ENCODE assay signal across 30 cellular contexts in the genomic region with DNA sequence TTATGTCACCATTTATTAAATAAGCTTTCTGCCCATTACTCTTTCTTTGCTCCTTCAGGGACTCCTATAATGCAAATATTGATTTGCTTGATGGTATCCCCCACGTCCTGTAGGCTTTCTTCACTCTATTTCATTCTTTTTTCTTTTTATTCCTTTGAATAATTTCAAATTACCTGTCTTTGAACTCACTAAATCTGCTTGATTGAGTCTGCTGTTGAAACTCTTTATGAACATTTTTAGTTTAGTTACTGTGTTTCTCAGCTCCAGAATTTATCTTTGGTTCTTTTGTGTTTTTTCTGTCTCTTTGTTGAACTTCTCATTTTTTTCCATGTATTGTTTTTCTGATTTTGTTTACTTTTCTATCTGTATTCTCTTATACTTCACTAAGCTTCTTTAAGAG.
DNase-seq lines count a peak whose midpoint lies in the region; ATAC-seq, FAIRE-seq and TF ChIP-seq lines count a peak whose summit lies in the region.
"Had no signal": no experiment of that assay in that cellular context is flagged by ENCODE, and none has a peak within 500 bp of the region (broad histone marks: within the 10 kb centered on the region; RNA-seq: fewer than 3 reads in every experiment).

No MANE protein-coding gene starts in this region.

- no peak overlapping the region for H3K27ac ChIP-seq in HEK293 (ENCODE audit: extremely low read depth, low read depth, low read length)
- no peak overlapping the region for H3K27ac ChIP-seq in K562 (ENCODE audit: extremely low read depth, low read depth, low read length)
- H3K27ac ChIP-seq: 22Rv1; A549; BLaER1; BLaER1 treated with 17β-estradiol and CSF1 and Interleukin-3, amounts not matched to agents 10 nM and 100 nM; C4-2B had no signal

- H3K9me1 ChIP-seq in K562 (ENCODE audit: control insufficient read depth, insufficient read depth, low read length), result no peaks in the 10 kb centered on the region

- H3K36me3 ChIP-seq in HEK293 (ENCODE audit: control insufficient read depth in 2 of 2, insufficient read depth in 1 of 2, low read length in 2 of 2), result no peaks in the 10 kb centered on the region
- H3K36me3 ChIP-seq in K562 (ENCODE audit: control insufficient read depth, insufficient read depth, low read length), result no peaks in the 10 kb centered on the region
- H3K36me3 ChIP-seq: BE2C; BLaER1 treated with 17β-estradiol and CSF1 and Interleukin-3, amounts not matched to agents 10 nM and 100 nM had no signal

- no peak overlapping the region for H2AFZ ChIP-seq in K562 (ENCODE audit: low read depth, low read length)

- 0% methylated on average over 1 of the region's 1 CpG for WGBS in K562 (ENCODE audit: insufficient coverage, low coverage, missing lambda C conversion rate)

- TF ChIP-seq CTCF in HEK293 (tag by site-specific recombination; IDR thresholded peaks at IDR 0.05), result no peak
- no peak for TF ChIP-seq CTCF in K562 (IDR thresholded peaks at IDR 0.05 in 2 of 3, conservative IDR thresholded peaks at IDR 0.05 in 1 of 3; ENCODE audit: insufficient read depth in 2 of 3, low read depth in 1 of 3, low read length in 3 of 3)

- no peak for TF ChIP-seq RAD21 in K562 (CRISPR knock-in tag; conservative IDR thresholded peaks at IDR 0.05 in 1 of 2, IDR thresholded peaks at IDR 0.05 in 1 of 2)

- H4K20me1 ChIP-seq in K562 (replicated peaks; ENCODE audit: control insufficient read depth, insufficient read depth, low read length), result no peaks in the 10 kb centered on the region
- H4K20me1 ChIP-seq: BLaER1; BLaER1 treated with 17β-estradiol and CSF1 and Interleukin-3, amounts not matched to agents 10 nM and 100 nM had no signal

- H3K4me3 ChIP-seq in HEK293 (ENCODE audit: low read depth, low read length), result no peak overlapping the region
- no peak overlapping the region for H3K4me3 ChIP-seq in K562
- H3K4me3 ChIP-seq: A549; BLaER1; BLaER1 treated with 17β-estradiol and CSF1 and Interleukin-3, amounts not matched to agents 10 nM and 100 nM had no signal

- intact Hi-C loops in K562 (cut with micrococcal nuclease), result no loop called here

- H3K9ac ChIP-seq in K562 (ENCODE audit: insufficient read depth in 1 of 2, low read depth in 2 of 2, low read length in 2 of 2), result no peak overlapping the region
- H3K9ac ChIP-seq: BLaER1; BLaER1 treated with 17β-estradiol and CSF1 and Interleukin-3, amounts not matched to agents 10 nM and 100 nM had no signal

- H3K27me3 ChIP-seq in K562 (ENCODE audit: control insufficient read depth in 2 of 2, insufficient read depth in 2 of 2, low read length in 2 of 2), result no peaks in the 10 kb centered on the region
- H3K27me3 ChIP-seq: BE2C; BLaER1; BLaER1 treated with 17β-estradiol and CSF1 and Interleukin-3, amounts not matched to agents 10 nM and 100 nM had no signal

- no peak for DNase-seq in K562 (ENCODE audit: extremely low read depth in 1 of 4, low spot score in 3 of 4)
- DNase-seq in COR-L47 (lab: John Stamatoyannopoulos, UW), result no peak
- DNase-seq: 8988T; ACHN; AML-193; BE2C; C1 segment of cervical spinal cord; Caco-2; Calu3; CD4-positive, alpha-beta memory T cell; CD4-positive, alpha-beta T cell; CD4-positive, CD25-positive, alpha-beta regulatory T cell; CD8-positive, alpha-beta memory T cell; CD8-positive, alpha-beta T cell; DMS 273 treated with DMSO at 0.1 percent for 48 hours; DMS153; DMS53; DMS79; DMS79 treated with DMSO at 0.1 percent for 48 hours; DND-41; EL had no signal

- H3K4me1 ChIP-seq in HEK293 (ENCODE audit: control insufficient read depth, insufficient read depth, low read length), result no peaks in the 10 kb centered on the region
- H3K4me1 ChIP-seq in K562 (replicated peaks in 1 of 2; ENCODE audit: control insufficient read depth in 2 of 2, insufficient read depth in 2 of 2, low read length in 2 of 2), result no peaks in the 10 kb centered on the region
- H3K4me1 ChIP-seq: A549; BE2C; BLaER1; BLaER1 treated with 17β-estradiol and CSF1 and Interleukin-3, amounts not matched to agents 10 nM and 100 nM; Caco-2 had no signal

- no peaks in the 10 kb centered on the region for H3K9me3 ChIP-seq in HEK293 (ENCODE audit: control insufficient read depth, insufficient read depth, low read depth, low read length)
- H3K9me3 ChIP-seq in K562 (replicated peaks; ENCODE audit: control insufficient read depth, insufficient read depth, low read depth, low read length), result no peaks in the 10 kb centered on the region
- H3K9me3 ChIP-seq: BE2C had no signal

- no peak for TF ChIP-seq EP300 in K562 (IDR thresholded peaks at IDR 0.05; ENCODE audit: low read length)

- POLR2A ChIA-PET in HEK293 (lab: Yijun Ruan, JAX), result no interaction called here
- POLR2A ChIA-PET in K562 (lab: Yijun Ruan, JAX), result no interaction called here

- BruUV-seq in K562 (replicated peaks; lab: Mats Ljungman, UMichigan), result no TSS peak

- in situ Hi-C loops in K562 (cut with MboI), result no loop called here

- no peaks in the 10 kb centered on the region for H3K79me2 ChIP-seq in K562 (ENCODE audit: control insufficient read depth, insufficient read depth, low read length)

- H3K4me2 ChIP-seq in K562 (ENCODE audit: insufficient read depth, low read length), result no peak overlapping the region
- H3K4me2 ChIP-seq: A549; BLaER1; BLaER1 treated with 17β-estradiol and CSF1 and Interleukin-3, amounts not matched to agents 10 nM and 100 nM had no signal

- CTCF ChIA-PET in HEK293 (lab: Yijun Ruan, JAX), result interaction anchor here (1.2 kb wide), 1 partner anchor 146 kb away, joined by 3 read pairs; no protein-coding TSS in a partner anchor
- CTCF ChIA-PET in K562 (lab: Yijun Ruan, JAX; ENCODE audit: low intra/inter-chr PET ratio), result no interaction called here

- no peak for TF ChIP-seq POLR2A in K562 (conservative IDR thresholded peaks at IDR 0.05)

- no peak for FAIRE-seq in K562 (lab: Jason Lieb, UNC)
- FAIRE-seq: A204.1, A549, D721Med had no signal

- ATAC-seq in K562 (no peak), GM21529 (IDR thresholded peaks at IDR 0.05; ENCODE audit: unreplicated experiment) (no peak)
- ATAC-seq: A549; CD8-positive, alpha-beta T cell had no signal

TF ChIP-seq in HEK293, 187 proteins besides CTCF, POLR2A, EP300 and RAD21:
- TF ChIP-seq ZNF549 (tag by site-specific recombination; IDR thresholded peaks at IDR 0.05), result no peak
- peak; percentile 74 for TF ChIP-seq SETDB1 (IDR thresholded peaks at IDR 0.05; ENCODE audit: insufficient read length, low read length)
- TF ChIP-seq, protein P1, sequence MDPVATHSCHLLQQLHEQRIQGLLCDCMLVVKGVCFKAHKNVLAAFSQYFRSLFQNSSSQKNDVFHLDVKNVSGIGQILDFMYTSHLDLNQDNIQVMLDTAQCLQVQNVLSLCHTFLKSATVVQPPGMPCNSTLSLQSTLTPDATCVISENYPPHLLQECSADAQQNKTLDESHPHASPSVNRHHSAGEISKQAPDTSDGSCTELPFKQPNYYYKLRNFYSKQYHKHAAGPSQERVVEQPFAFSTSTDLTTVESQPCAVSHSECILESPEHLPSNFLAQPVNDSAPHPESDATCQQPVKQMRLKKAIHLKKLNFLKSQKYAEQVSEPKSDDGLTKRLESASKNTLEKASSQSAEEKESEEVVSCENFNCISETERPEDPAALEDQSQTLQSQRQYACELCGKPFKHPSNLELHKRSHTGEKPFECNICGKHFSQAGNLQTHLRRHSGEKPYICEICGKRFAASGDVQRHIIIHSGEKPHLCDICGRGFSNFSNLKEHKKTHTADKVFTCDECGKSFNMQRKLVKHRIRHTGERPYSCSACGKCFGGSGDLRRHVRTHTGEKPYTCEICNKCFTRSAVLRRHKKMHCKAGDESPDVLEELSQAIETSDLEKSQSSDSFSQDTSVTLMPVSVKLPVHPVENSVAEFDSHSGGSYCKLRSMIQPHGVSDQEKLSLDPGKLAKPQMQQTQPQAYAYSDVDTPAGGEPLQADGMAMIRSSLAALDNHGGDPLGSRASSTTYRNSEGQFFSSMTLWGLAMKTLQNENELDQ (tag by site-specific recombination; IDR thresholded peaks at IDR 0.05; ENCODE audit: low read depth), result no peak
- TF ChIP-seq ZNF221 (tag by site-specific recombination; IDR thresholded peaks at IDR 0.05; ENCODE audit: borderline replicate concordance), result no peak
- no peak for TF ChIP-seq ZFP69B (tag by site-specific recombination; IDR thresholded peaks at IDR 0.05)
- TF ChIP-seq ZNF843 (tag by site-specific recombination; IDR thresholded peaks at IDR 0.05), result no peak
- no peak for TF ChIP-seq ZNF658 (tag by site-specific recombination; IDR thresholded peaks at IDR 0.05)

TF ChIP-seq in K562, 482 proteins besides CTCF, POLR2A, EP300 and RAD21:
- TF ChIP-seq, protein P2, sequence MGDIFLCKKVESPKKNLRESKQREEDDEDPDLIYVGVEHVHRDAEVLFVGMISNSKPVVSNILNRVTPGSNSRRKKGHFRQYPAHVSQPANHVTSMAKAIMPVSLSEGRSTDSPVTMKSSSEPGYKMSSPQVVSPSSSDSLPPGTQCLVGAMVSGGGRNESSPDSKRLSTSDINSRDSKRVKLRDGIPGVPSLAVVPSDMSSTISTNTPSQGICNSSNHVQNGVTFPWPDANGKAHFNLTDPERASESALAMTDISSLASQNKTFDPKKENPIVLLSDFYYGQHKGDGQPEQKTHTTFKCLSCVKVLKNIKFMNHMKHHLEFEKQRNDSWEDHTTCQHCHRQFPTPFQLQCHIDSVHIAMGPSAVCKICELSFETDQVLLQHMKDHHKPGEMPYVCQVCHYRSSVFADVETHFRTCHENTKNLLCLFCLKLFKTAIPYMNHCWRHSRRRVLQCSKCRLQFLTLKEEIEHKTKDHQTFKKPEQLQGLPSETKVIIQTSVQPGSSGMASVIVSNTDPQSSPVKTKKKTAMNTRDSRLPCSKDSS (IDR thresholded peaks at IDR 0.05; ENCODE audit: low read depth, partially characterized antibody), result peak; percentile 40
- TF ChIP-seq HLTF (IDR thresholded peaks at IDR 0.05) (0 out of 2 replicates have a peak, but pooled peaks have one; percentile 21), ZFP36 (IDR thresholded peaks at IDR 0.05; ENCODE audit: low read depth, low read length, partially characterized antibody) (no peak), TRIM28 (IDR thresholded peaks at IDR 0.05) (peak; percentile 56; the same call in 1 of the 2 replicates)
